Comparison of ENCODE assay signal across 27 cellular contexts in genomic region chr11:35234836-35235235, GRCh38.
DNase-seq lines count a peak whose midpoint lies in the region; ATAC-seq, FAIRE-seq and TF ChIP-seq lines count a peak whose summit lies in the region.
"Had no signal": no experiment of that assay in that cellular context is flagged by ENCODE, and none has a peak within 500 bp of the region (broad histone marks: within the 10 kb centered on the region; RNA-seq: fewer than 3 reads in every experiment).

No MANE protein-coding gene starts in this region.

- H3K4me2 ChIP-seq in parathyroid adenoma (ENCODE audit: low read length), result no peak overlapping the region

- H3K9ac ChIP-seq in parathyroid adenoma, result no peak overlapping the region

- H3K27ac ChIP-seq in parathyroid adenoma (peak overlapping the region; percentile 92), caudate nucleus (ENCODE audit: low read depth, low read length) (no peak overlapping the region)
- H3K27ac ChIP-seq: gastrocnemius medialis, neutrophil had no signal

- H3K4me3 ChIP-seq in parathyroid adenoma (ENCODE audit: low read depth, low read length), result no peak overlapping the region
- H3K4me3 ChIP-seq: gastrocnemius medialis, lung, spleen had no signal

- DNase-seq in activated CD8-positive, alpha-beta memory T cell treated with anti-CD3 and anti-CD28 coated beads, Interleukin-2, amount 10 ng/mL, durations not matched to agents 7 days and 5 days, result no peak
- no peak for DNase-seq in activated CD8-positive, alpha-beta memory T cell treated with anti-CD3 and anti-CD28 coated beads, Interleukin-2, amount 50 U/mL, for 4 hours
- DNase-seq in RCC 7860 (ENCODE audit: low spot score) (peak; percentile 48), left cardiac atrium (no peak), caudate nucleus (lab: John Stamatoyannopoulos, UW) (no peak), cerebellum (ENCODE audit: low spot score) (no peak)
- DNase-seq in central memory CD8-positive, alpha-beta T cell (ENCODE audit: low spot score in 2 of 2), result no peak
- DNase-seq: activated CD4-positive, alpha-beta T cell treated with anti-CD3 and anti-CD28 coated beads, Interleukin-2, amount 10 ng/mL, durations not matched to agents 7 days and 5 days; activated gamma-delta T cell; amniotic stem cell; erythroblast; gastrocnemius medialis; hypothalamus; NCI-H1105 treated with DMSO at 0.1 percent for 48 hours; NCI-H2081; NCI-H446; OCI-M1; retina; SHP77; spleen; trophoblast cell had no signal

- peaks cover 3% of the 10 kb centered on the region for H3K9me3 Mint-ChIP-seq in activated CD8-positive, alpha-beta memory T cell treated with anti-CD3 and anti-CD28 coated beads, Interleukin-2, amount 10 ng/mL, durations not matched to agents 7 days and 5 days (ENCODE audit: low read depth)
- peaks cover 5% of the 10 kb centered on the region for H3K9me3 Mint-ChIP-seq in central memory CD8-positive, alpha-beta T cell

- no peak for ATAC-seq in activated CD8-positive, alpha-beta memory T cell treated with anti-CD3 and anti-CD28 coated beads, Interleukin-2, amount 10 ng/mL, durations not matched to agents 7 days and 5 days
- ATAC-seq in central memory CD8-positive, alpha-beta T cell (replicated peaks; ENCODE audit: extremely low read depth, poor library complexity, severe bottlenecking), result no peak
- ATAC-seq in left cardiac atrium, result no peak
- ATAC-seq: gastrocnemius medialis had no signal

- peak overlapping the region; percentile 77 for H3K27ac Mint-ChIP-seq in activated CD8-positive, alpha-beta memory T cell treated with anti-CD3 and anti-CD28 coated beads, Interleukin-2, amount 10 ng/mL, durations not matched to agents 7 days and 5 days
- peak overlapping the region; percentile 90 for H3K27ac Mint-ChIP-seq in central memory CD8-positive, alpha-beta T cell (ENCODE audit: low read depth)

- peaks cover 38% of the 10 kb centered on the region for H3K4me1 Mint-ChIP-seq in activated CD8-positive, alpha-beta memory T cell treated with anti-CD3 and anti-CD28 coated beads, Interleukin-2, amount 10 ng/mL, durations not matched to agents 7 days and 5 days
- H3K4me1 Mint-ChIP-seq in central memory CD8-positive, alpha-beta T cell, result peaks cover 55% of the 10 kb centered on the region

- intact Hi-C loops in left cardiac atrium (cut with DNase I), result loop anchor here (5.0 to 10.0 kb wide), 3 partner anchors 90 to 238 kb away; no protein-coding TSS in a partner anchor

- H3K27me3 ChIP-seq in parathyroid adenoma (ENCODE audit: control insufficient read depth, insufficient read depth, low read length), result no peaks in the 10 kb centered on the region
- H3K27me3 ChIP-seq: gastrocnemius medialis, neutrophil, spleen had no signal

- no peak for TF ChIP-seq CTCF in parathyroid adenoma (IDR thresholded peaks at IDR 0.05)

- H3K36me3 Mint-ChIP-seq in activated CD8-positive, alpha-beta memory T cell treated with anti-CD3 and anti-CD28 coated beads, Interleukin-2, amount 10 ng/mL, durations not matched to agents 7 days and 5 days, result peaks cover 44% of the 10 kb centered on the region
- H3K36me3 Mint-ChIP-seq in central memory CD8-positive, alpha-beta T cell (ENCODE audit: insufficient read depth), result peaks cover 39% of the 10 kb centered on the region

- CTCF ChIA-PET in activated CD8-positive, alpha-beta memory T cell treated with anti-CD3 and anti-CD28 coated beads, Interleukin-2, amount 10 ng/mL, durations not matched to agents 7 days and 5 days (lab: Charles Lee), result interaction anchor here (1.1 to 2.0 kb wide), 8 partner anchors 12 to 184 kb away, joined by 3 to 6 read pairs (median 3); no protein-coding TSS in a partner anchor

- H3K36me3 ChIP-seq in parathyroid adenoma (ENCODE audit: control insufficient read depth, insufficient read depth, low read length), result no peaks in the 10 kb centered on the region
- H3K36me3 ChIP-seq: gastrocnemius medialis had no signal

- no peaks in the 10 kb centered on the region for H3K79me2 ChIP-seq in parathyroid adenoma

- H3K9me3 ChIP-seq in parathyroid adenoma (ENCODE audit: control insufficient read depth, low read length), result no peaks in the 10 kb centered on the region
- H3K9me3 ChIP-seq: gastrocnemius medialis, neutrophil had no signal

- peak; percentile 64 for FAIRE-seq in RCC 7860 (lab: Jason Lieb, UNC)
- FAIRE-seq: A204.1, D721Med, islet of Langerhans had no signal

- H3K27me3 Mint-ChIP-seq in activated CD8-positive, alpha-beta memory T cell treated with anti-CD3 and anti-CD28 coated beads, Interleukin-2, amount 10 ng/mL, durations not matched to agents 7 days and 5 days, result peaks cover 3% of the 10 kb centered on the region
- H3K27me3 Mint-ChIP-seq in central memory CD8-positive, alpha-beta T cell, result no peaks in the 10 kb centered on the region

- peaks cover 40% of the 10 kb centered on the region for H3K4me1 ChIP-seq in parathyroid adenoma

- H3K4me3 Mint-ChIP-seq in activated CD8-positive, alpha-beta memory T cell treated with anti-CD3 and anti-CD28 coated beads, Interleukin-2, amount 10 ng/mL, durations not matched to agents 7 days and 5 days, result no peak overlapping the region
- no peak overlapping the region for H3K4me3 Mint-ChIP-seq in central memory CD8-positive, alpha-beta T cell
- H3K4me3 Mint-ChIP-seq: activated CD4-positive, alpha-beta T cell treated with anti-CD3 and anti-CD28 coated beads, Interleukin-2, amount 10 ng/mL, durations not matched to agents 7 days and 5 days had no signal

- no peak overlapping the region for H2AFZ ChIP-seq in parathyroid adenoma
